Comparison of ENCODE assay signal across 29 cellular contexts in the genomic region with DNA sequence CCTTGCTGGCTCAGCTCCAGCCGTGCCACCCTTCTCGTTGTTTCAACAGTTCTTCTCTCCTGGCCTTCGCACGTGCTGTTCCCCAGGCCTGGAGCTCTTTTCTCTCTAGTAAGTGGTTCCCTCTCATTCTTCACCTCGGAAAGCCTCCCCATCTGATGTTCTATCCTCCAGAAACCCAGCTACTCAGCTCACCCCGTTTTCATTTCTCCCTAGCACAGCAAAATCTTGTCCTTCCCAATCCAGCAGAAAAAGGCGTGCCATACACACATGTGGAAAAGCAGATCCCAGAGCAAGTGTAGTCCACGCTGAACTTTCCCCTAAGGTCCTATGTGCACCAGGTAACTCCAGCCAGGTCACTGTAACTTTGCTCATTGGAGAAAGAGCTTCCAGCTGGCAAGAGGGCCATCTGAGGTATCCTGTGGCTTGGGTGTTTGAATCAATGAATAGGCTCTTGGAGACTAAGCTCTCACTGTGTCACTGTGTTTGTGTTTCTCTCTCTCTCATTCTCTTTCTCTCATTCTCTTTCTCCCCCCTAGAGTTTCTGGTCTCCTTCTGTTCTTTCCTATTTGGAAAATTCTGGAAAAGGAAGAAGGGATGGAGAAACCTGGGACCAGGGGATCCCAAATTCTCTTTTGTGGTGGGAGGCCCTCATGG. TPM values are rescaled to one million over a fixed set of nuclear protein-coding genes. Genes with fewer than 3 reads are reported as not detected.
DNase-seq lines count a peak whose midpoint lies in the region; ATAC-seq and TF ChIP-seq lines count a peak whose summit lies in the region.
"Had no signal": no experiment of that assay in that cellular context is flagged by ENCODE, and none has a peak within 500 bp of the region (broad histone marks: within the 10 kb centered on the region; RNA-seq: fewer than 3 reads in every experiment).

No MANE protein-coding gene starts in this region.

- POLR2A ChIA-PET in CD8-positive, alpha-beta T cell (lab: Charles Lee): no interaction called here
- POLR2A ChIA-PET in naive thymus-derived CD4-positive, alpha-beta T cell (lab: Charles Lee): no interaction called here

- H3K4me3 ChIP-seq in CD8-positive, alpha-beta T cell (ENCODE audit: low read depth, low read length): no peak overlapping the region
- no peak overlapping the region for H3K4me3 ChIP-seq in naive thymus-derived CD4-positive, alpha-beta T cell (ENCODE audit: low read length)
- no peak overlapping the region for H3K4me3 ChIP-seq in left ventricle myocardium inferior
- H3K4me3 ChIP-seq: coronary artery, left lung, Peyer's patch, sigmoid colon, transverse colon had no signal

- no peaks in the 10 kb centered on the region for H3K9me3 ChIP-seq in CD8-positive, alpha-beta T cell (ENCODE audit: low read length)
- H3K9me3 ChIP-seq in T-helper 17 cell (ENCODE audit: control insufficient read depth, low read length, poor library complexity, severe bottlenecking) (no peaks in the 10 kb centered on the region), left ventricle myocardium inferior (replicated peaks) (no peaks in the 10 kb centered on the region)
- no peaks in the 10 kb centered on the region for H3K9me3 ChIP-seq in naive thymus-derived CD4-positive, alpha-beta T cell (ENCODE audit: control insufficient read depth in 2 of 3, low read length in 3 of 3)
- H3K9me3 ChIP-seq: left lung, sigmoid colon, transverse colon had no signal

- peaks cover 8% of the 10 kb centered on the region for H3K4me1 Mint-ChIP-seq in CD8-positive, alpha-beta T cell (ENCODE audit: low read depth)
- peaks cover 14% of the 10 kb centered on the region for H3K4me1 Mint-ChIP-seq in T-helper 17 cell
- peaks cover 0 to 14% (median 12%) of the 10 kb centered on the region in 7 donors for H3K4me1 Mint-ChIP-seq in naive thymus-derived CD4-positive, alpha-beta T cell

- H3K36me3 Mint-ChIP-seq in CD8-positive, alpha-beta T cell: no peaks in the 10 kb centered on the region
- H3K36me3 Mint-ChIP-seq in T-helper 17 cell (ENCODE audit: low read depth): peaks cover 2% of the 10 kb centered on the region
- no peaks in the 10 kb centered on the region for H3K36me3 Mint-ChIP-seq in naive thymus-derived CD4-positive, alpha-beta T cell

- TF ChIP-seq CTCF in 22Rv1 (IDR thresholded peaks at IDR 0.05): no peak
- TF ChIP-seq CTCF in CD8-positive, alpha-beta T cell (IDR thresholded peaks at IDR 0.05): no peak
- TF ChIP-seq CTCF in left ventricle myocardium inferior (IDR thresholded peaks at IDR 0.05; ENCODE audit: borderline replicate concordance): no peak

- no peaks in the 10 kb centered on the region for H3K9me3 Mint-ChIP-seq in CD8-positive, alpha-beta T cell
- peaks cover 0 to 4% (median 0%) of the 10 kb centered on the region in 11 donors for H3K9me3 Mint-ChIP-seq in naive thymus-derived CD4-positive, alpha-beta T cell

- H3K27me3 Mint-ChIP-seq in CD8-positive, alpha-beta T cell (ENCODE audit: low read depth): peaks cover 33% of the 10 kb centered on the region
- H3K27me3 Mint-ChIP-seq in T-helper 17 cell: peaks cover 42% of the 10 kb centered on the region
- H3K27me3 Mint-ChIP-seq in naive thymus-derived CD4-positive, alpha-beta T cell: peaks cover 31 to 46% (median 40%) of the 10 kb centered on the region in 5 donors

- H3K27ac ChIP-seq in 22Rv1: peak overlapping the region; percentile 93
- H3K27ac ChIP-seq in CD8-positive, alpha-beta T cell (ENCODE audit: low read depth, low read length): no peak overlapping the region
- H3K27ac ChIP-seq in naive thymus-derived CD4-positive, alpha-beta T cell (ENCODE audit: low read depth, low read length): no peak overlapping the region
- no peak overlapping the region for H3K27ac ChIP-seq in left ventricle myocardium inferior (replicated peaks)
- H3K27ac ChIP-seq: coronary artery, epithelial cell of prostate, left lung, Peyer's patch, sigmoid colon, transverse colon had no signal

- no peak for ATAC-seq in CD8-positive, alpha-beta T cell
- ATAC-seq in T-helper 17 cell (no peak), HG03039 (IDR thresholded peaks at IDR 0.05; ENCODE audit: unreplicated experiment) (no peak)
- no peak for ATAC-seq in naive thymus-derived CD4-positive, alpha-beta T cell
- ATAC-seq: activated CD4-positive, alpha-beta T cell treated with anti-CD3 and anti-CD28 coated beads for 36 hours; activated CD8-positive, alpha-beta T cell treated with anti-CD3 and anti-CD28 coated beads, Interleukin-2, amount 10 ng/mL, durations not matched to agents 7 days and 5 days; activated naive CD4-positive, alpha-beta T cell treated with anti-CD3 and anti-CD28 coated beads, Interleukin-2, amount 50 U/mL, for 72 hours; left lung had no signal

- CTCF ChIA-PET in CD8-positive, alpha-beta T cell (lab: Charles Lee): interaction anchor here (1.6 to 2.4 kb wide), 2 partner anchors 108 to 251 kb away, joined by 6 read pairs; no protein-coding TSS in a partner anchor
- CTCF ChIA-PET in naive thymus-derived CD4-positive, alpha-beta T cell (lab: Charles Lee): interaction anchor here (0.7 to 1.1 kb wide), 2 partner anchors 9 to 334 kb away, joined by 4 read pairs; no protein-coding TSS in a partner anchor

- H3K27ac Mint-ChIP-seq in CD8-positive, alpha-beta T cell: no peak overlapping the region
- peak overlapping the region; percentile 29 for H3K27ac Mint-ChIP-seq in T-helper 17 cell
- H3K27ac Mint-ChIP-seq in naive thymus-derived CD4-positive, alpha-beta T cell: peak overlapping the region in 2 of 9 donors; percentile 52 to 84
- H3K27ac Mint-ChIP-seq: activated CD4-positive, alpha-beta T cell treated with anti-CD3 and anti-CD28 coated beads for 36 hours; activated CD8-positive, alpha-beta T cell treated with anti-CD3 and anti-CD28 coated beads, Interleukin-2, amount 10 ng/mL, durations not matched to agents 7 days and 5 days; activated naive CD4-positive, alpha-beta T cell treated with anti-CD3 and anti-CD28 coated beads, Interleukin-2, amount 50 U/mL, for 72 hours had no signal

- peaks cover 10% of the 10 kb centered on the region for H3K4me1 ChIP-seq in CD8-positive, alpha-beta T cell (ENCODE audit: insufficient read depth, low read length)
- peaks cover 2 to 7% of the 10 kb centered on the region in 2 donors for H3K4me1 ChIP-seq in naive thymus-derived CD4-positive, alpha-beta T cell (ENCODE audit: control insufficient read depth in 2 of 2, insufficient read depth in 2 of 2, low read length in 2 of 2)
- H3K4me1 ChIP-seq in left ventricle myocardium inferior: peaks cover 14% of the 10 kb centered on the region

- intact Hi-C loops in CD8-positive, alpha-beta T cell (cut with DNase I, micrococcal nuclease): loop anchor here (5.0 kb wide), 3 partner anchors 83 to 253 kb away; partner anchors contain the start of genes PGLS (in 1 of the 2), RPL18A (in 1 of the 2) and UNC13A (in 1 of the 2)
- intact Hi-C loops in naive thymus-derived CD4-positive, alpha-beta T cell (cut with micrococcal nuclease): loop anchor here in 1 of 2 donors (5.0 kb wide), 1 partner anchor 328 kb away; the partner anchor contains the start of gene CCDC124
- intact Hi-C loops in left ventricle myocardium inferior (cut with micrococcal nuclease): no loop called here

- H3K36me3 ChIP-seq in CD8-positive, alpha-beta T cell (ENCODE audit: insufficient read depth, low read length): no peaks in the 10 kb centered on the region
- no peaks in the 10 kb centered on the region for H3K36me3 ChIP-seq in naive thymus-derived CD4-positive, alpha-beta T cell (ENCODE audit: control insufficient read depth in 2 of 3, insufficient read depth in 3 of 3, low read length in 3 of 3)
- H3K36me3 ChIP-seq in left ventricle myocardium inferior: no peaks in the 10 kb centered on the region
- H3K36me3 ChIP-seq: left lung, Peyer's patch, sigmoid colon, transverse colon had no signal

- peak overlapping the region; percentile 7 for H3K4me3 Mint-ChIP-seq in CD8-positive, alpha-beta T cell
- H3K4me3 Mint-ChIP-seq in T-helper 17 cell: no peak overlapping the region
- H3K4me3 Mint-ChIP-seq in naive thymus-derived CD4-positive, alpha-beta T cell: peak overlapping the region in 6 of 10 donors; percentile 2 to 63 (median 33)
- H3K4me3 Mint-ChIP-seq: activated CD4-positive, alpha-beta T cell treated with anti-CD3 and anti-CD28 coated beads for 36 hours had no signal

- no peak for DNase-seq in CD8-positive, alpha-beta T cell
- DNase-seq in T-helper 17 cell: no peak
- DNase-seq in naive thymus-derived CD4-positive, alpha-beta T cell: no peak
- DNase-seq in stimulated activated CD4-positive, alpha-beta T cell treated with anti-CD3 and anti-CD28 coated beads, Interleukin-2, amount 100 ng/mL, for 24 hours: no peak
- DNase-seq in amniotic stem cell (lab: John Stamatoyannopoulos, UW): no peak
- DNase-seq in left ventricle myocardium inferior: no peak
- DNase-seq: activated CD4-positive, alpha-beta T cell treated with anti-CD3 and anti-CD28 coated beads for 36 hours; activated CD8-positive, alpha-beta T cell treated with anti-CD3 and anti-CD28 coated beads, Interleukin-2, amount 10 ng/mL, durations not matched to agents 7 days and 5 days; activated effector memory CD4-positive, alpha-beta T cell treated with Interleukin-2 at 50 U/mL for 16 hours; caudate nucleus; DMS53; effector memory CD4-positive, alpha-beta T cell; HCEC 1CT; left lung; NCI-H1105 treated with DMSO at 0.1 percent for 48 hours; NCI-H1930; NCI-H526 treated with DMSO at 0.1 percent for 48 hours; occipital lobe; Peyer's patch; SHP77 treated with DMSO at 0.1 percent for 48 hours; sigmoid colon; stimulated activated CD4-positive, alpha-beta T cell treated with anti-CD3 and anti-CD28 coated beads, Interleukin-4, amount 100 ng/mL, for 24 hours; T-helper 9 cell; transverse colon had no signal

- peaks cover 6% of the 10 kb centered on the region for H3K27me3 ChIP-seq in CD8-positive, alpha-beta T cell (ENCODE audit: insufficient read depth, low read length)
- H3K27me3 ChIP-seq in naive thymus-derived CD4-positive, alpha-beta T cell (ENCODE audit: control insufficient read depth in 2 of 2, insufficient read depth in 2 of 2, low read length in 2 of 2): no peaks in the 10 kb centered on the region
- peaks cover 71% of the 10 kb centered on the region for H3K27me3 ChIP-seq in left ventricle myocardium inferior (ENCODE audit: low read depth)
- H3K27me3 ChIP-seq: Peyer's patch had no signal

RNA-seq across cellular contexts. Expression of gene COLGALT1, which starts 49.0 kb away (rescaled TPM):
- total RNA-seq in CD8-positive, alpha-beta T cell: 10 to 100 TPM; 22.7 to 26.3 TPM
- total RNA-seq in T-helper 17 cell (10 to 100 TPM; 42.1 to 42.4 TPM), left ventricle myocardium inferior (31.2 TPM)
- 10 to 100 TPM; 50.1 to 70.6 (median 61.3) TPM for total RNA-seq in naive thymus-derived CD4-positive, alpha-beta T cell
- 10 to 100 TPM; 13.2 to 23.8 TPM for polyA plus RNA-seq in naive thymus-derived CD4-positive, alpha-beta T cell
